ENCODE assay signal across 8 cellular contexts in genomic region chr17:5485270-5486205, GRCh38. TPM values are rescaled to one million over a fixed set of nuclear protein-coding genes. Genes with fewer than 3 reads are reported as not detected.
DNase-seq lines count a peak whose midpoint lies in the region; ATAC-seq and TF ChIP-seq lines count a peak whose summit lies in the region.

Gene DERL2, minus strand, starts transcription at chr17:5486178. Its CDS starts 17 bp downstream, at chr17:5486161.

- H3K36me3 ChIP-seq in PC-9 (ENCODE audit: low read depth) (peaks cover 40% of the 10 kb centered on the region), lower lobe of right lung (peaks cover 67% of the 10 kb centered on the region), tibial artery (peaks cover 40 to 55% (median 46%) of the 10 kb centered on the region in 3 donors)

- H3K27ac ChIP-seq in PC-9 = peak within 1 kb of the TSS; percentile 91
- peak within 1 kb of the TSS; percentile 89 to 100 (median 98) for H3K27ac ChIP-seq in dorsolateral prefrontal cortex
- H3K27ac ChIP-seq in lower lobe of right lung = peak within 1 kb of the TSS; percentile 99
- H3K27ac ChIP-seq in tibial artery = peak within 1 kb of the TSS; percentile 95 to 98

- CTCF ChIA-PET in activated CD4-positive, alpha-beta T cell treated with anti-CD3 and anti-CD28 coated beads, Interleukin-2, amount 10 ng/mL, durations not matched to agents 7 days and 5 days (lab: Charles Lee) = interaction anchor here (0.6 to 3.9 kb wide), 7 partner anchors 9 to 957 kb away, joined by 3 to 13 read pairs (median 5); partner anchors contain the start of genes C1QBP, DHX33 and ZNF594
- CTCF ChIA-PET in PC-9 (lab: Charles Lee) = interaction anchor here (0.5 to 0.6 kb wide), 2 partner anchors 9 to 89 kb away, joined by 4 to 5 read pairs; no protein-coding TSS in a partner anchor

- H3K9me2 ChIP-seq in PC-9 (ENCODE audit: insufficient read depth) = no peaks in the 10 kb centered on the region

- H2AFZ ChIP-seq in PC-9 = peak within 1 kb of the TSS; percentile 91

- DNase-seq in activated CD4-positive, alpha-beta T cell treated with anti-CD3 and anti-CD28 coated beads, Interleukin-2, amount 10 ng/mL, durations not matched to agents 7 days and 5 days = no peak
- DNase-seq in activated CD4-positive, alpha-beta T cell treated with anti-CD3 and anti-CD28 coated beads for 1 hour = no peak
- DNase-seq in PC-9 (no peak), dorsolateral prefrontal cortex (no peak), lower lobe of right lung (no peak), tibial artery (no peak), NCI-H128 (lab: John Stamatoyannopoulos, UW; ENCODE audit: unreplicated experiment) (no peak)

- peaks cover 56% of the 10 kb centered on the region for H3K79me2 ChIP-seq in PC-9 (ENCODE audit: low read depth)

- H3K27me3 Mint-ChIP-seq in activated CD4-positive, alpha-beta T cell treated with anti-CD3 and anti-CD28 coated beads, Interleukin-2, amount 10 ng/mL, durations not matched to agents 7 days and 5 days = no peaks in the 10 kb centered on the region

- H3K9me3 Mint-ChIP-seq in activated CD4-positive, alpha-beta T cell treated with anti-CD3 and anti-CD28 coated beads, Interleukin-2, amount 10 ng/mL, durations not matched to agents 7 days and 5 days = no peaks in the 10 kb centered on the region

- H3K4me1 ChIP-seq in PC-9 (replicated peaks; ENCODE audit: insufficient read depth) (peaks cover 16% of the 10 kb centered on the region; the same call in 1 of the 2 replicates), lower lobe of right lung (peaks cover 29% of the 10 kb centered on the region), tibial artery (peaks cover 0 to 33% (median 28%) of the 10 kb centered on the region in 4 donors)

- ATAC-seq in HG02798 (IDR thresholded peaks at IDR 0.05; ENCODE audit: poor library complexity, unreplicated experiment) = peak; percentile 11
- peak; percentile 13 to 16 for ATAC-seq in lower lobe of right lung

- H3K4me2 ChIP-seq in PC-9 = peak within 1 kb of the TSS; percentile 91

- H3F3A ChIP-seq in PC-9 (ENCODE audit: insufficient read depth, low read depth) = peaks cover 22% of the 10 kb centered on the region; the same call in 1 of the 2 replicates

- H3K27ac Mint-ChIP-seq in activated CD4-positive, alpha-beta T cell treated with anti-CD3 and anti-CD28 coated beads, Interleukin-2, amount 10 ng/mL, durations not matched to agents 7 days and 5 days = peak within 1 kb of the TSS; percentile 99

- intact Hi-C loops in PC-9 (cut with micrococcal nuclease; ENCODE audit: unreplicated experiment) = loop anchor here (1.0 to 5.0 kb wide), 2 partner anchors 16 to 203 kb away; partner anchors contain the start of gene RABEP1
- intact Hi-C loops in dorsolateral prefrontal cortex (cut with DNase I) = loop anchor here (1.0 to 10.0 kb wide), 4 partner anchors 16 to 959 kb away; partner anchors contain the start of genes C1QBP (in 1 of the 2) and PIMREG (in 1 of the 2)
- intact Hi-C loops in lower lobe of right lung (cut with DNase I) = no loop called here
- intact Hi-C loops in tibial artery (cut with DNase I; ENCODE audit: low total_unique reads) = loop anchor here (5.0 kb wide), 1 partner anchor 63 kb away; the partner anchor contains the start of gene RPAIN

- POLR2A ChIA-PET in activated CD4-positive, alpha-beta T cell treated with anti-CD3 and anti-CD28 coated beads, Interleukin-2, amount 10 ng/mL, durations not matched to agents 7 days and 5 days (lab: Charles Lee) = interaction anchor here (0.9 to 1.1 kb wide), 3 partner anchors 16 to 47 kb away, joined by 3 to 4 read pairs (median 3); partner anchors contain the start of genes C1QBP and DHX33
- POLR2A ChIA-PET in PC-9 (lab: Charles Lee; ENCODE audit: unreplicated experiment) = interaction anchor here (0.7 to 0.8 kb wide), 3 partner anchors 30 to 1692 kb away, joined by 3 to 28 read pairs (median 5); no protein-coding TSS in a partner anchor

- H3K36me3 Mint-ChIP-seq in activated CD4-positive, alpha-beta T cell treated with anti-CD3 and anti-CD28 coated beads, Interleukin-2, amount 10 ng/mL, durations not matched to agents 7 days and 5 days (ENCODE audit: low read depth) = peaks cover 73% of the 10 kb centered on the region

- BruUV-seq in PC-9 (replicated peaks; lab: Mats Ljungman, UMichigan) = TSS peak; percentile 46

- no peaks in the 10 kb centered on the region; the same call in 1 of the 2 replicates for H3K9me3 ChIP-seq in PC-9 (ENCODE audit: insufficient read depth, low read depth)
- no peaks in the 10 kb centered on the region for H3K9me3 ChIP-seq in lower lobe of right lung
- H3K9me3 ChIP-seq in tibial artery = no peaks in the 10 kb centered on the region

- TF ChIP-seq CTCF in PC-9 (conservative IDR thresholded peaks at IDR 0.05) = no peak
- peak in 5 of 56 donors; percentile 4 to 22 (median 9) for TF ChIP-seq CTCF in dorsolateral prefrontal cortex (IDR thresholded peaks at IDR 0.05 in 54 of 56, conservative IDR thresholded peaks at IDR 0.05 in 2 of 56; ENCODE audit: low read depth in 1 of 56, partially characterized antibody in 56 of 56)
- TF ChIP-seq CTCF in lower lobe of right lung (IDR thresholded peaks at IDR 0.05) = no peak
- TF ChIP-seq CTCF in tibial artery (IDR thresholded peaks at IDR 0.05) = no peak

- peak within 1 kb of the TSS; percentile 88 for H3K4me3 Mint-ChIP-seq in activated CD4-positive, alpha-beta T cell treated with anti-CD3 and anti-CD28 coated beads, Interleukin-2, amount 10 ng/mL, durations not matched to agents 7 days and 5 days

- peaks cover 50% of the 10 kb centered on the region for H3K4me1 Mint-ChIP-seq in activated CD4-positive, alpha-beta T cell treated with anti-CD3 and anti-CD28 coated beads, Interleukin-2, amount 10 ng/mL, durations not matched to agents 7 days and 5 days

- peaks cover 4% of the 10 kb centered on the region; the same call in 1 of the 2 replicates for H4K20me1 ChIP-seq in PC-9 (ENCODE audit: insufficient read depth)

- H3K27me3 ChIP-seq in PC-9 (ENCODE audit: insufficient read depth, low read depth) (no peaks in the 10 kb centered on the region), dorsolateral prefrontal cortex (no peaks in the 10 kb centered on the region), lower lobe of right lung (ENCODE audit: low read depth) (no peaks in the 10 kb centered on the region), tibial artery (no peaks in the 10 kb centered on the region)

- peak within 1 kb of the TSS; percentile 92 for H3K4me3 ChIP-seq in PC-9
- peak within 1 kb of the TSS; percentile 72 to 100 (median 95) for H3K4me3 ChIP-seq in dorsolateral prefrontal cortex
- H3K4me3 ChIP-seq in lower lobe of right lung = peak within 1 kb of the TSS; percentile 94
- H3K4me3 ChIP-seq in tibial artery = peak within 1 kb of the TSS; percentile 78 to 95

RNA-seq across cellular contexts. Expression of gene DERL2, which starts in this region (rescaled TPM):
- total RNA-seq in activated CD4-positive, alpha-beta T cell treated with anti-CD3 and anti-CD28 coated beads, Interleukin-2, amount 10 ng/mL, durations not matched to agents 7 days and 5 days = 10 to 100 TPM; 70.3 to 85.1 TPM
- total RNA-seq in PC-9 (2021) (47.7 and 71.1 TPM in 2 replicates), dorsolateral prefrontal cortex (10 to 100 TPM; 17.7 to 50.8 (median 30.9) TPM), lower lobe of right lung (59.3 TPM)
